In the genomic region with DNA sequence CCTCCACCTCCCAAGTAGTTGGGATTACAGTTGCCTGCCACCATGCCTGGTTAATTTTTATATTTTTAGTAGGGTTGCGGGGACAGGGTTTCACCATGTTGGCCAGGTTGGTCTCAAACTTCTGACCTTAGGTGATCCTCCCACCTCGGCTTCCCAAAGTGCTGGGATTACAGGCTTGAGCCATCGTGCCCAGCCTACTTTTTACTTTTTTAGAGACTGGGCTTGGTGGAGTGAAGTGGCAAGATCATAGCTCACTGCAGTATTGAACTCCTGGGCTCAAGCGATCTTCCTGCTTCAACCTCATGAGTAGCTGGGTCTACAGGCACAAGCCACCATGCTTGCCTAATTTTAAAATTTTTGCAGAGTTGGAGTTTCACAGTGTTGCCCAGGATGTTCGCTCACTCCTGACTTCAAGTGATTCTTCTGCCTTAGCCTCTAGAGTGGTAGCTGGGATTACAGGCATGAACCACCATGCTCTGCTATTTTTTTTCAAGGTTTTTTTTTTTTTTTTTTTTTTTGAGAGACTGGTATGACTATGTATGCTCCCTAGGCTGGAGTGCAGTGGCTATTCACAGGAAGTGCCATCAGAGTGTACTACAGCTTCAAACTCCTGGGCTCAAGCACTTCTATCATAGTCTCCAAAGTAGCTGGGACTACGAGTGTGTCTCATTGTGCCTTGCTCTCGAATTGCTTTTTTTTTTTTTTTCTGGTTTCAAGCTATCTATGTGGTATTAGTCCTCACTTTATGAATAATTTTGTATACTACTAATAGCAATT, we compare ENCODE assay signal across 1 cellular context.
TF ChIP-seq lines count a peak whose summit lies in the region.

No MANE protein-coding gene starts in this region.

TF ChIP-seq in K562, 482 proteins besides CTCF, POLR2A, EP300 and RAD21:
- no peak for TF ChIP-seq NCOA2 (IDR thresholded peaks at IDR 0.05; ENCODE audit: partially characterized antibody in 2 of 2)
- TF ChIP-seq SP2 (IDR thresholded peaks at IDR 0.05; ENCODE audit: extremely low read depth, low read depth, low read length, poor library complexity, severe bottlenecking), result no peak
- no peak for TF ChIP-seq ZNF696 (CRISPR knock-in tag; conservative IDR thresholded peaks at IDR 0.05)
- TF ChIP-seq ZNF77 (CRISPR knock-in tag; IDR thresholded peaks at IDR 0.05), result no peak
- TF ChIP-seq MAFF (IDR thresholded peaks at IDR 0.05; ENCODE audit: low read length), result no peak
- TF ChIP-seq CBX2 (IDR thresholded peaks at IDR 0.05; ENCODE audit: insufficient read depth, low read length, poor library complexity, severe bottlenecking), result no peak
- TF ChIP-seq BRD4 (IDR thresholded peaks at IDR 0.05), result no peak
- no peak for TF ChIP-seq ZNF444 (CRISPR knock-in tag; IDR thresholded peaks at IDR 0.05)
- no peak for TF ChIP-seq HNRNPLL (IDR thresholded peaks at IDR 0.05; ENCODE audit: low read depth, low read length, poor library complexity, severe bottlenecking)
- TF ChIP-seq, protein P1, sequence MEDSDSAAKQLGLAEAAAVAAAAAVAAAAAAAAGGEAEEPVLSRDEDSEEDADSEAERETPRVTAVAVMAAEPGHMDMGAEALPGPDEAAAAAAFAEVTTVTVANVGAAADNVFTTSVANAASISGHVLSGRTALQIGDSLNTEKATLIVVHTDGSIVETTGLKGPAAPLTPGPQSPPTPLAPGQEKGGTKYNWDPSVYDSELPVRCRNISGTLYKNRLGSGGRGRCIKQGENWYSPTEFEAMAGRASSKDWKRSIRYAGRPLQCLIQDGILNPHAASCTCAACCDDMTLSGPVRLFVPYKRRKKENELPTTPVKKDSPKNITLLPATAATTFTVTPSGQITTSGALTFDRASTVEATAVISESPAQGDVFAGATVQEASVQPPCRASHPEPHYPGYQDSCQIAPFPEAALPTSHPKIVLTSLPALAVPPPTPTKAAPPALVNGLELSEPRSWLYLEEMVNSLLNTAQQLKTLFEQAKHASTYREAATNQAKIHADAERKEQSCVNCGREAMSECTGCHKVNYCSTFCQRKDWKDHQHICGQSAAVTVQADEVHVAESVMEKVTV (CRISPR knock-in tag; IDR thresholded peaks at IDR 0.05), result no peak
- TF ChIP-seq NR4A1 (CRISPR knock-in tag; IDR thresholded peaks at IDR 0.05), result no peak
- no peak for TF ChIP-seq NR4A1 (tag; IDR thresholded peaks at IDR 0.05)
